17 cellular contexts compared by ENCODE assay signal in the genomic region with DNA sequence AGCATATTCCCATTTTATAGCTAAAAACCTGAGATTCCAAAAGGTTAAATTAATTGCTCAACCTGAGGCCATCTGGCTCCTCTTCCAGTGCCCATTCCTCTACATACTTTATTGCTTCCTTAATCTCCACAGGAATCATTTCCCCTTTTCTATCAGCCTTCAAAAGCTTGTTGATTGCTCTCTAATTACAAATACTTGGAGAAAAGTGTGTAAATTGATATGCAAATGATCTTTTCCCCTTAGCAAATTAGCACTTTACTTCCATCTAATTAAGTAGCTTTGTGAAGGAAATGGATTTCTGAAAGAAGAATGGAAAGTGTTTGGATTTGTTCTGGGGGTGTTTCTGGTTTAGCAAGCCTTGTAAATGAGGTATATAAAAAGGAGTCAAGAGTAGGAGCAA.
"Had no signal": no experiment of that assay in that cellular context is flagged by ENCODE, and none has a peak within 500 bp of the region (broad histone marks: within the 10 kb centered on the region; RNA-seq: fewer than 3 reads in every experiment).

No MANE protein-coding gene starts in this region.

- H3K4me1 Mint-ChIP-seq: activated naive CD8-positive, alpha-beta T cell treated with anti-CD3 and anti-CD28 coated beads for 36 hours had no signal

- H3K4me3 Mint-ChIP-seq: activated naive CD8-positive, alpha-beta T cell treated with anti-CD3 and anti-CD28 coated beads for 36 hours had no signal

- H3K36me3 ChIP-seq: colonic mucosa, esophagus muscularis mucosa, neutrophil, stomach, upper lobe of left lung had no signal

- H3K4me3 ChIP-seq: body of pancreas, colonic mucosa, esophagus muscularis mucosa, lung, stomach, testis, upper lobe of left lung had no signal

- DNase-seq: activated CD4-positive, alpha-beta T cell treated with anti-CD3 and anti-CD28 coated beads, Interleukin-2, amount 50 U/mL, for 1 hour; activated CD8-positive, alpha-beta memory T cell treated with anti-CD3 and anti-CD28 coated beads for 24 hours; activated gamma-delta T cell treated with Interleukin-2 at 50 U/mL for 16 hours; activated naive CD8-positive, alpha-beta T cell treated with anti-CD3 and anti-CD28 coated beads for 36 hours; amygdala; body of pancreas; caudate nucleus; colonic mucosa; stimulated activated CD4-positive, alpha-beta T cell treated with anti-CD3 and anti-CD28 coated beads, Interleukin-12 subunit alpha, Interleukin-12 subunit beta, amount 100 ng/mL, for 4 hours; stimulated activated CD4-positive, alpha-beta T cell treated with anti-CD3 and anti-CD28 coated beads, Interleukin-2, amount 100 ng/mL, for 24 hours; stomach; testis; upper lobe of left lung had no signal

- H3K27me3 Mint-ChIP-seq: activated naive CD8-positive, alpha-beta T cell treated with anti-CD3 and anti-CD28 coated beads for 36 hours had no signal

- H3K27me3 ChIP-seq: body of pancreas, colonic mucosa, esophagus muscularis mucosa, neutrophil, stomach, testis, upper lobe of left lung had no signal

- ATAC-seq: activated CD4-positive, CD25-positive, alpha-beta regulatory T cell treated with anti-CD3 and anti-CD28 coated beads, Interleukin-2, amount 50 U/mL, for 24 hours; body of pancreas had no signal

- H3K9me3 Mint-ChIP-seq: activated naive CD8-positive, alpha-beta T cell treated with anti-CD3 and anti-CD28 coated beads for 36 hours had no signal

- H3K36me3 Mint-ChIP-seq: activated naive CD8-positive, alpha-beta T cell treated with anti-CD3 and anti-CD28 coated beads for 36 hours had no signal

- H3K9me3 ChIP-seq: body of pancreas, colonic mucosa, esophagus muscularis mucosa, neutrophil, stomach, testis, upper lobe of left lung had no signal

- H3K27ac ChIP-seq: body of pancreas, colonic mucosa, esophagus muscularis mucosa, neutrophil, stomach, testis, upper lobe of left lung had no signal

- H3K4me1 ChIP-seq: body of pancreas, colonic mucosa, esophagus muscularis mucosa, stomach, testis, upper lobe of left lung had no signal

- H3K27ac Mint-ChIP-seq: activated naive CD8-positive, alpha-beta T cell treated with anti-CD3 and anti-CD28 coated beads for 36 hours had no signal
